In genomic region chr11:119729581-119730346, GRCh38 we compare ENCODE assay signal across 8 cellular contexts. TPM values are rescaled to one million over a fixed set of nuclear protein-coding genes. Genes with fewer than 3 reads are reported as not detected.
DNase-seq lines count a peak whose midpoint lies in the region; ATAC-seq and TF ChIP-seq lines count a peak whose summit lies in the region.

No MANE protein-coding gene starts in this region.

- H3K9ac ChIP-seq in duodenal mucosa (ENCODE audit: low read depth in 1 of 2, low read length in 2 of 2) = peak overlapping the region; percentile 44 to 48

- H3K36me3 Mint-ChIP-seq in HFFc6 (ENCODE audit: low read depth) = no peaks in the 10 kb centered on the region

- peak; percentile 74 for TF ChIP-seq CTCF in HFFc6 (IDR thresholded peaks at IDR 0.05)
- no peak for TF ChIP-seq CTCF in Peyer's patch (IDR thresholded peaks at IDR 0.05)
- no peak for TF ChIP-seq CTCF in lung (IDR thresholded peaks at IDR 0.05; ENCODE audit: control extremely low read depth, extremely low read depth)

- no peak for TF ChIP-seq POLR2A in Peyer's patch (IDR thresholded peaks at IDR 0.05)

- H3K27ac ChIP-seq in Peyer's patch (peak overlapping the region; percentile 79 to 99 (median 84)), duodenal mucosa (ENCODE audit: low read depth, low read length) (no peak overlapping the region), lung (ENCODE audit: low read depth in 1 of 2, low read length in 1 of 2) (peak overlapping the region in 1 of 2 donors; percentile 41), temporal lobe (ENCODE audit: low read depth, low read length) (peak overlapping the region; percentile 81)

- no peaks in the 10 kb centered on the region for H3K9me3 ChIP-seq in Peyer's patch
- no peaks in the 10 kb centered on the region for H3K9me3 ChIP-seq in duodenal mucosa (ENCODE audit: control insufficient read depth in 1 of 2, low read length in 2 of 2)
- H3K9me3 ChIP-seq in lung (ENCODE audit: control insufficient read depth in 2 of 2, insufficient read depth in 1 of 2, low read length in 1 of 2) = no peaks in the 10 kb centered on the region

- peak; percentile 67 for ATAC-seq in lung (ENCODE audit: insufficient read depth, low FRiP score)

- H3K4me1 Mint-ChIP-seq in HFFc6 (ENCODE audit: low read depth) = peaks cover 9% of the 10 kb centered on the region; the same call in 1 of the 2 replicates

- peak overlapping the region; percentile 55 for H3K27ac Mint-ChIP-seq in HFFc6

- H3K27me3 ChIP-seq in Peyer's patch (no peaks in the 10 kb centered on the region), duodenal mucosa (ENCODE audit: control insufficient read depth in 1 of 2, insufficient read depth in 2 of 2, low read length in 2 of 2) (peaks cover 0 to 3% of the 10 kb centered on the region in 2 donors), lung (ENCODE audit: control insufficient read depth, insufficient read depth) (no peaks in the 10 kb centered on the region)

- peaks cover 20% of the 10 kb centered on the region for H3K27me3 Mint-ChIP-seq in HFFc6 (ENCODE audit: insufficient read depth)

- DNase-seq in NCI-H2107 treated with DMSO at 0.1 percent for 48 hours (lab: John Stamatoyannopoulos, UW; ENCODE audit: unreplicated experiment) = peak; percentile 48
- DNase-seq in NCI-H2107 (lab: John Stamatoyannopoulos, UW) = no peak
- peak; percentile 34 for DNase-seq in HFFc6
- DNase-seq in Peyer's patch = peak; percentile 31 to 76 (median 76)
- peak; percentile 71 for DNase-seq in lung (ENCODE audit: low spot score)
- no peak for DNase-seq in inferior parietal cortex (ENCODE audit: extremely low spot score)

- no peaks in the 10 kb centered on the region for H3K9me3 Mint-ChIP-seq in HFFc6

- H3K4me1 ChIP-seq in Peyer's patch (peaks cover 3 to 37% (median 16%) of the 10 kb centered on the region in 4 donors), duodenal mucosa (ENCODE audit: control insufficient read depth in 1 of 2, insufficient read depth in 2 of 2, low read length in 2 of 2) (peaks cover 31 to 46% of the 10 kb centered on the region in 2 donors), lung (ENCODE audit: control insufficient read depth in 2 of 2, insufficient read depth in 2 of 2, low read length in 2 of 2) (peaks cover 0 to 7% of the 10 kb centered on the region in 2 donors)

- H3K4me3 Mint-ChIP-seq in HFFc6 = peak overlapping the region; percentile 86

- H3K4me3 ChIP-seq in Peyer's patch (peak overlapping the region; percentile 79 to 95 (median 84)), duodenal mucosa (ENCODE audit: low read depth in 1 of 2, low read length in 2 of 2) (peak overlapping the region; percentile 68 to 86), lung (no peak overlapping the region)

- H3K36me3 ChIP-seq in Peyer's patch (no peaks in the 10 kb centered on the region), duodenal mucosa (ENCODE audit: control insufficient read depth in 1 of 2, insufficient read depth in 2 of 2, low read length in 2 of 2) (no peaks in the 10 kb centered on the region), lung (ENCODE audit: control insufficient read depth in 2 of 2, insufficient read depth in 2 of 2, low read length in 2 of 2) (no peaks in the 10 kb centered on the region)

- 1 to 2% methylated on average over 35 of the region's 35 CpGs for WGBS in lung, 2 donors

RNA-seq across cellular contexts. Expression of gene NECTIN1, which starts 0.8 kb away (rescaled TPM):
- 1 to 10 TPM; 4.1 to 7.9 (median 6.6) TPM for total RNA-seq in HFFc6 (2021; fragmentation: NEBNext Ultra II Directional; extraction: Animal tissue kit (Norgen Biotek cat#: 25700))
- total RNA-seq in Peyer's patch (10 to 100 TPM; 11.6 to 23.6 (median 16.6) TPM), lung (10 to 100 TPM in 1 of 2 donors, 1 to 10 TPM in 1; 8.6 to 18.3 TPM), temporal lobe (12.8 TPM)
- polyA plus RNA-seq in lung = 1 to 10 TPM; 4.7 to 6.1 TPM

Comparison
In these comparisons a context has a peak if more than half of its experiments do, and no peak if none do; other contexts are left out.
1. DNase-seq: peak in NCI-H2107 treated with DMSO at 0.1 percent for 48 hours (single experiment), HFFc6 (single experiment), Peyer's patch (3 of 3) and lung (single experiment); none in NCI-H2107 (single experiment) and inferior parietal cortex (single experiment).